ENCODE assay signal across 9 cellular contexts in genomic region chr13:97125051-97125809, GRCh38.
A peak's percentile ranks its signal among the peaks of the same experiment; 100 is the strongest.
DNase-seq lines count a peak whose midpoint lies in the region; ATAC-seq and TF ChIP-seq lines count a peak whose summit lies in the region.
"Had no signal": no experiment of that assay in that cellular context is flagged by ENCODE, and none has a peak within 500 bp of the region (broad histone marks: within the 10 kb centered on the region; RNA-seq: fewer than 3 reads in every experiment).

No MANE protein-coding gene starts in this region.

- H3K27me3 ChIP-seq in upper lobe of right lung = no peaks in the 10 kb centered on the region

- H3K9me3 ChIP-seq in upper lobe of right lung = no peaks in the 10 kb centered on the region

- H3K27ac ChIP-seq in upper lobe of right lung = peak overlapping the region; percentile 72
- H3K27ac ChIP-seq: KMS-11 had no signal

- ATAC-seq in GM21619 (IDR thresholded peaks at IDR 0.05; ENCODE audit: unreplicated experiment) (peak; percentile 44), upper lobe of right lung (peak; percentile 58)

- H3K4me3 ChIP-seq in lower leg skin (ENCODE audit: low read depth, poor library complexity, severe bottlenecking) = no peak overlapping the region
- no peak overlapping the region for H3K4me3 ChIP-seq in upper lobe of right lung

- no peak for TF ChIP-seq POLR2A in lower leg skin (IDR thresholded peaks at IDR 0.05)

- peaks cover 44% of the 10 kb centered on the region for H3K4me1 ChIP-seq in upper lobe of right lung

- peak; percentile 25 for TF ChIP-seq CTCF in GM10266 (IDR thresholded peaks at IDR 0.05; ENCODE audit: control insufficient read depth, insufficient read depth, low read depth, missing control alignments)
- no peak for TF ChIP-seq CTCF in lower leg skin (IDR thresholded peaks at IDR 0.05)
- TF ChIP-seq CTCF in upper lobe of right lung (IDR thresholded peaks at IDR 0.05) = no peak

- WGBS in lower leg skin, 2 donors = 28 to 36% methylated on average over 8 of the region's 8 CpGs

- DNase-seq in GM10266 (ENCODE audit: extremely low spot score) = no peak
- peak; percentile 50 for DNase-seq in NCI-H1436 treated with DMSO at 0.1 percent for 48 hours (lab: John Stamatoyannopoulos, UW)
- peak in 35 of 58 donors; percentile 5 to 74 (median 26) for DNase-seq in anterior cingulate cortex (lab: John Stamatoyannopoulos, UW)
- peak; percentile 79 to 89 for DNase-seq in lower leg skin (ENCODE audit: low spot score in 2 of 2)
- DNase-seq in upper lobe of right lung = no peak
- DNase-seq in GM19240 (ENCODE audit: insufficient read length, low spot score) = no peak
- DNase-seq in RPMI8226 = no peak

- H3K36me3 ChIP-seq in upper lobe of right lung = no peaks in the 10 kb centered on the region

- intact Hi-C loops in lower leg skin (cut with DNase I; ENCODE audit: low total_unique reads) (no loop called here), upper lobe of right lung (cut with DNase I) (no loop called here)

Comparison
In these comparisons a context has a peak if more than half of its experiments do, and no peak if none do; other contexts are left out.
1. DNase-seq: peak in NCI-H1436 treated with DMSO at 0.1 percent for 48 hours (single experiment), anterior cingulate cortex (35 of 58) and lower leg skin (2 of 2); none in GM10266 (single experiment), upper lobe of right lung (single experiment), GM19240 (single experiment) and RPMI8226 (single experiment).